ENCODE assay signal across 1 cellular context in the genomic region with DNA sequence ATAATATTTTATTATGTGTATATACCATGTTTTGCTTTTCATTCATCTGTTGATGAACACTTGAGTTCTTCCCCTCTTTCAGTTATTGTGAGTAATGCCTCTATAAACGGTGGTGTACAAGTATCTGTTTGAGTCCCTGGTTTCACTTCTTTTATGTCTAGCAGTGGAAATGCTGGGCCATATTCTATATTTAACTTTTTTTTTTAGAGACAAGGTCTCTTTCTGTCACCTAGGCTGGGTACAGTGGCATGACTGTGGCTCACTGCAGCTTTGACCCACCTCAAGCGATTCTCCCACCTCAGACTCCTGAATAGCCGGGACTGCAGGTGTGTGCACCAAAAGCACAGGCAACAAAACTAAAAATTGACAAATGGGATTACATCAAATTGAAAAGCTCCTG.
A peak's percentile ranks its signal among the peaks of the same experiment; 100 is the strongest.
TF ChIP-seq lines count a peak whose summit lies in the region.

No MANE protein-coding gene starts in this region.

TF ChIP-seq in GM12878, 131 proteins besides CTCF, POLR2A, EP300 and RAD21 (continued from another document):
- TF ChIP-seq USF1 (IDR thresholded peaks at IDR 0.05; ENCODE audit: borderline replicate concordance, extremely low read length, insufficient read depth, low read depth, low read length): no peak
- TF ChIP-seq ASH2L (IDR thresholded peaks at IDR 0.05; ENCODE audit: borderline replicate concordance, low read depth): no peak
- no peak for TF ChIP-seq SMAD5 (IDR thresholded peaks at IDR 0.05; ENCODE audit: low read depth)
- TF ChIP-seq IKZF1 (conservative IDR thresholded peaks at IDR 0.05): peak; percentile 63
- peak; percentile 94 for TF ChIP-seq FOXM1 (IDR thresholded peaks at IDR 0.05; ENCODE audit: low read depth, low read length)
- TF ChIP-seq, protein P1, sequence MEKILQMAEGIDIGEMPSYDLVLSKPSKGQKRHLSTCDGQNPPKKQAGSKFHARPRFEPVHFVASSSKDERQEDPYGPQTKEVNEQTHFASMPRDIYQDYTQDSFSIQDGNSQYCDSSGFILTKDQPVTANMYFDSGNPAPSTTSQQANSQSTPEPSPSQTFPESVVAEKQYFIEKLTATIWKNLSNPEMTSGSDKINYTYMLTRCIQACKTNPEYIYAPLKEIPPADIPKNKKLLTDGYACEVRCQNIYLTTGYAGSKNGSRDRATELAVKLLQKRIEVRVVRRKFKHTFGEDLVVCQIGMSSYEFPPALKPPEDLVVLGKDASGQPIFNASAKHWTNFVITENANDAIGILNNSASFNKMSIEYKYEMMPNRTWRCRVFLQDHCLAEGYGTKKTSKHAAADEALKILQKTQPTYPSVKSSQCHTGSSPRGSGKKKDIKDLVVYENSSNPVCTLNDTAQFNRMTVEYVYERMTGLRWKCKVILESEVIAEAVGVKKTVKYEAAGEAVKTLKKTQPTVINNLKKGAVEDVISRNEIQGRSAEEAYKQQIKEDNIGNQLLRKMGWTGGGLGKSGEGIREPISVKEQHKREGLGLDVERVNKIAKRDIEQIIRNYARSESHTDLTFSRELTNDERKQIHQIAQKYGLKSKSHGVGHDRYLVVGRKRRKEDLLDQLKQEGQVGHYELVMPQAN (conservative IDR thresholded peaks at IDR 0.05): no peak
- TF ChIP-seq YBX1 (IDR thresholded peaks at IDR 0.05): no peak
- no peak for TF ChIP-seq SUPT20H (IDR thresholded peaks at IDR 0.05; ENCODE audit: borderline replicate concordance, control insufficient read depth, low read depth, low read length)
- peak; percentile 70 for TF ChIP-seq GABPA (IDR thresholded peaks at IDR 0.05; ENCODE audit: low read depth)
- TF ChIP-seq, protein P2, sequence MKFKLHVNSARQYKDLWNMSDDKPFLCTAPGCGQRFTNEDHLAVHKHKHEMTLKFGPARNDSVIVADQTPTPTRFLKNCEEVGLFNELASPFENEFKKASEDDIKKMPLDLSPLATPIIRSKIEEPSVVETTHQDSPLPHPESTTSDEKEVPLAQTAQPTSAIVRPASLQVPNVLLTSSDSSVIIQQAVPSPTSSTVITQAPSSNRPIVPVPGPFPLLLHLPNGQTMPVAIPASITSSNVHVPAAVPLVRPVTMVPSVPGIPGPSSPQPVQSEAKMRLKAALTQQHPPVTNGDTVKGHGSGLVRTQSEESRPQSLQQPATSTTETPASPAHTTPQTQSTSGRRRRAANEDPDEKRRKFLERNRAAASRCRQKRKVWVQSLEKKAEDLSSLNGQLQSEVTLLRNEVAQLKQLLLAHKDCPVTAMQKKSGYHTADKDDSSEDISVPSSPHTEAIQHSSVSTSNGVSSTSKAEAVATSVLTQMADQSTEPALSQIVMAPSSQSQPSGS (IDR thresholded peaks at IDR 0.05; ENCODE audit: low read length): peak; percentile 98
- no peak for TF ChIP-seq BHLHE40 (IDR thresholded peaks at IDR 0.05; ENCODE audit: borderline replicate concordance in 1 of 2, low read depth in 2 of 2, low read length in 1 of 2)
- TF ChIP-seq DPF2 (IDR thresholded peaks at IDR 0.05): peak; percentile 84
- no peak for TF ChIP-seq NRF1 (conservative IDR thresholded peaks at IDR 0.05; ENCODE audit: low read depth, low read length)
- peak; percentile 48 for TF ChIP-seq NBN (IDR thresholded peaks at IDR 0.05)
- no peak for TF ChIP-seq SMC3 (IDR thresholded peaks at IDR 0.05; ENCODE audit: borderline replicate concordance, low read length)
- TF ChIP-seq ELK1 (IDR thresholded peaks at IDR 0.05; ENCODE audit: low read depth, low read length): no peak
